In the genomic region with DNA sequence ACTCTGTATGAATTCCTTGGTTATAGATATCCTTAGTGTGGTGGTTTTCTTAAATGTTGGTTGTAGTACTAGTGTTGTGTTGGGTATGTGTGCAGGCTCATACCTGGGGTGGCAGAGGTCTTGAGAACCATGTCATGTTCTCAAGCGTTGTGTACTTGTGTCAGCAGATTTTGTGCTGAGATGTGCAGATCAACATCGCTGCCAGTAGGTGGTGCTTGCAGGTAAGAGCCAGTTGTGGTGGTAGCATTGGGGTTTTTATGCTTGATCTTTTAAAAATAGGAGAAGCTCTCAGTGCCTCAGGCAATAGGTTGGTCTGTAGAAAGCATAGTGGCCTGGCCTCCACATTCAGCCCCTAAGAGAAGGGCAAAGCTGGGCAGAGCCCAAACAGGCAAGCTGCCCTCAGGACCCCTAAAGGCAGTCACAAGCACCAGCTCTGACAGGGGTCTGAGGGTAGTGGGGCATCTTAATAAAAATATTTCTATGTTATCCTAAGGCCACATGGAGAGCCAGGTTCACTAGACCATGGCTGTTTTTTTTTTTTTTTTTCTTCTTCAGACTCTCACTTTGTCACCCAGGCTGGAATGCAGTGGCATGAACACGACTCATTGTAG, we compare ENCODE assay signal across 1 cellular context.
TF ChIP-seq lines count a peak whose summit lies in the region.

No MANE protein-coding gene starts in this region.

TF ChIP-seq in K562, 482 proteins besides CTCF, POLR2A, EP300 and RAD21 (continued from another document):
- TF ChIP-seq, protein P1, sequence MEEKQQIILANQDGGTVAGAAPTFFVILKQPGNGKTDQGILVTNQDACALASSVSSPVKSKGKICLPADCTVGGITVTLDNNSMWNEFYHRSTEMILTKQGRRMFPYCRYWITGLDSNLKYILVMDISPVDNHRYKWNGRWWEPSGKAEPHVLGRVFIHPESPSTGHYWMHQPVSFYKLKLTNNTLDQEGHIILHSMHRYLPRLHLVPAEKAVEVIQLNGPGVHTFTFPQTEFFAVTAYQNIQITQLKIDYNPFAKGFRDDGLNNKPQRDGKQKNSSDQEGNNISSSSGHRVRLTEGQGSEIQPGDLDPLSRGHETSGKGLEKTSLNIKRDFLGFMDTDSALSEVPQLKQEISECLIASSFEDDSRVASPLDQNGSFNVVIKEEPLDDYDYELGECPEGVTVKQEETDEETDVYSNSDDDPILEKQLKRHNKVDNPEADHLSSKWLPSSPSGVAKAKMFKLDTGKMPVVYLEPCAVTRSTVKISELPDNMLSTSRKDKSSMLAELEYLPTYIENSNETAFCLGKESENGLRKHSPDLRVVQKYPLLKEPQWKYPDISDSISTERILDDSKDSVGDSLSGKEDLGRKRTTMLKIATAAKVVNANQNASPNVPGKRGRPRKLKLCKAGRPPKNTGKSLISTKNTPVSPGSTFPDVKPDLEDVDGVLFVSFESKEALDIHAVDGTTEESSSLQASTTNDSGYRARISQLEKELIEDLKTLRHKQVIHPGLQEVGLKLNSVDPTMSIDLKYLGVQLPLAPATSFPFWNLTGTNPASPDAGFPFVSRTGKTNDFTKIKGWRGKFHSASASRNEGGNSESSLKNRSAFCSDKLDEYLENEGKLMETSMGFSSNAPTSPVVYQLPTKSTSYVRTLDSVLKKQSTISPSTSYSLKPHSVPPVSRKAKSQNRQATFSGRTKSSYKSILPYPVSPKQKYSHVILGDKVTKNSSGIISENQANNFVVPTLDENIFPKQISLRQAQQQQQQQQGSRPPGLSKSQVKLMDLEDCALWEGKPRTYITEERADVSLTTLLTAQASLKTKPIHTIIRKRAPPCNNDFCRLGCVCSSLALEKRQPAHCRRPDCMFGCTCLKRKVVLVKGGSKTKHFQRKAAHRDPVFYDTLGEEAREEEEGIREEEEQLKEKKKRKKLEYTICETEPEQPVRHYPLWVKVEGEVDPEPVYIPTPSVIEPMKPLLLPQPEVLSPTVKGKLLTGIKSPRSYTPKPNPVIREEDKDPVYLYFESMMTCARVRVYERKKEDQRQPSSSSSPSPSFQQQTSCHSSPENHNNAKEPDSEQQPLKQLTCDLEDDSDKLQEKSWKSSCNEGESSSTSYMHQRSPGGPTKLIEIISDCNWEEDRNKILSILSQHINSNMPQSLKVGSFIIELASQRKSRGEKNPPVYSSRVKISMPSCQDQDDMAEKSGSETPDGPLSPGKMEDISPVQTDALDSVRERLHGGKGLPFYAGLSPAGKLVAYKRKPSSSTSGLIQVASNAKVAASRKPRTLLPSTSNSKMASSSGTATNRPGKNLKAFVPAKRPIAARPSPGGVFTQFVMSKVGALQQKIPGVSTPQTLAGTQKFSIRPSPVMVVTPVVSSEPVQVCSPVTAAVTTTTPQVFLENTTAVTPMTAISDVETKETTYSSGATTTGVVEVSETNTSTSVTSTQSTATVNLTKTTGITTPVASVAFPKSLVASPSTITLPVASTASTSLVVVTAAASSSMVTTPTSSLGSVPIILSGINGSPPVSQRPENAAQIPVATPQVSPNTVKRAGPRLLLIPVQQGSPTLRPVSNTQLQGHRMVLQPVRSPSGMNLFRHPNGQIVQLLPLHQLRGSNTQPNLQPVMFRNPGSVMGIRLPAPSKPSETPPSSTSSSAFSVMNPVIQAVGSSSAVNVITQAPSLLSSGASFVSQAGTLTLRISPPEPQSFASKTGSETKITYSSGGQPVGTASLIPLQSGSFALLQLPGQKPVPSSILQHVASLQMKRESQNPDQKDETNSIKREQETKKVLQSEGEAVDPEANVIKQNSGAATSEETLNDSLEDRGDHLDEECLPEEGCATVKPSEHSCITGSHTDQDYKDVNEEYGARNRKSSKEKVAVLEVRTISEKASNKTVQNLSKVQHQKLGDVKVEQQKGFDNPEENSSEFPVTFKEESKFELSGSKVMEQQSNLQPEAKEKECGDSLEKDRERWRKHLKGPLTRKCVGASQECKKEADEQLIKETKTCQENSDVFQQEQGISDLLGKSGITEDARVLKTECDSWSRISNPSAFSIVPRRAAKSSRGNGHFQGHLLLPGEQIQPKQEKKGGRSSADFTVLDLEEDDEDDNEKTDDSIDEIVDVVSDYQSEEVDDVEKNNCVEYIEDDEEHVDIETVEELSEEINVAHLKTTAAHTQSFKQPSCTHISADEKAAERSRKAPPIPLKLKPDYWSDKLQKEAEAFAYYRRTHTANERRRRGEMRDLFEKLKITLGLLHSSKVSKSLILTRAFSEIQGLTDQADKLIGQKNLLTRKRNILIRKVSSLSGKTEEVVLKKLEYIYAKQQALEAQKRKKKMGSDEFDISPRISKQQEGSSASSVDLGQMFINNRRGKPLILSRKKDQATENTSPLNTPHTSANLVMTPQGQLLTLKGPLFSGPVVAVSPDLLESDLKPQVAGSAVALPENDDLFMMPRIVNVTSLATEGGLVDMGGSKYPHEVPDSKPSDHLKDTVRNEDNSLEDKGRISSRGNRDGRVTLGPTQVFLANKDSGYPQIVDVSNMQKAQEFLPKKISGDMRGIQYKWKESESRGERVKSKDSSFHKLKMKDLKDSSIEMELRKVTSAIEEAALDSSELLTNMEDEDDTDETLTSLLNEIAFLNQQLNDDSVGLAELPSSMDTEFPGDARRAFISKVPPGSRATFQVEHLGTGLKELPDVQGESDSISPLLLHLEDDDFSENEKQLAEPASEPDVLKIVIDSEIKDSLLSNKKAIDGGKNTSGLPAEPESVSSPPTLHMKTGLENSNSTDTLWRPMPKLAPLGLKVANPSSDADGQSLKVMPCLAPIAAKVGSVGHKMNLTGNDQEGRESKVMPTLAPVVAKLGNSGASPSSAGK (IDR thresholded peaks at IDR 0.05), result no peak
- TF ChIP-seq SETDB1 (IDR thresholded peaks at IDR 0.05; ENCODE audit: low read length) (no peak), BMI1 (IDR thresholded peaks at IDR 0.05; ENCODE audit: low read length) (no peak), TEAD4 (IDR thresholded peaks at IDR 0.05; ENCODE audit: low read length) (peak; percentile 35; the same call in 1 of the 2 replicates), TEAD4 (CRISPR knock-in tag; IDR thresholded peaks at IDR 0.05; ENCODE audit: borderline replicate concordance) (no peak), SMC3 (conservative IDR thresholded peaks at IDR 0.05; ENCODE audit: insufficient read depth, low read depth, low read length) (0 out of 2 replicates have a peak, but pooled peaks have one; percentile 16), RCOR1 (IDR thresholded peaks at IDR 0.05; ENCODE audit: borderline replicate concordance in 1 of 2, low read depth in 2 of 2, low read length in 2 of 2) (no peak), MAFK (IDR thresholded peaks at IDR 0.05; ENCODE audit: low read length) (peak; percentile 61), C11orf30 (IDR thresholded peaks at IDR 0.05; ENCODE audit: low read depth) (peak; percentile 66), MAFF (IDR thresholded peaks at IDR 0.05; ENCODE audit: low read length) (peak; percentile 41; the same call in 1 of the 2 replicates)
- TF ChIP-seq, protein P2, sequence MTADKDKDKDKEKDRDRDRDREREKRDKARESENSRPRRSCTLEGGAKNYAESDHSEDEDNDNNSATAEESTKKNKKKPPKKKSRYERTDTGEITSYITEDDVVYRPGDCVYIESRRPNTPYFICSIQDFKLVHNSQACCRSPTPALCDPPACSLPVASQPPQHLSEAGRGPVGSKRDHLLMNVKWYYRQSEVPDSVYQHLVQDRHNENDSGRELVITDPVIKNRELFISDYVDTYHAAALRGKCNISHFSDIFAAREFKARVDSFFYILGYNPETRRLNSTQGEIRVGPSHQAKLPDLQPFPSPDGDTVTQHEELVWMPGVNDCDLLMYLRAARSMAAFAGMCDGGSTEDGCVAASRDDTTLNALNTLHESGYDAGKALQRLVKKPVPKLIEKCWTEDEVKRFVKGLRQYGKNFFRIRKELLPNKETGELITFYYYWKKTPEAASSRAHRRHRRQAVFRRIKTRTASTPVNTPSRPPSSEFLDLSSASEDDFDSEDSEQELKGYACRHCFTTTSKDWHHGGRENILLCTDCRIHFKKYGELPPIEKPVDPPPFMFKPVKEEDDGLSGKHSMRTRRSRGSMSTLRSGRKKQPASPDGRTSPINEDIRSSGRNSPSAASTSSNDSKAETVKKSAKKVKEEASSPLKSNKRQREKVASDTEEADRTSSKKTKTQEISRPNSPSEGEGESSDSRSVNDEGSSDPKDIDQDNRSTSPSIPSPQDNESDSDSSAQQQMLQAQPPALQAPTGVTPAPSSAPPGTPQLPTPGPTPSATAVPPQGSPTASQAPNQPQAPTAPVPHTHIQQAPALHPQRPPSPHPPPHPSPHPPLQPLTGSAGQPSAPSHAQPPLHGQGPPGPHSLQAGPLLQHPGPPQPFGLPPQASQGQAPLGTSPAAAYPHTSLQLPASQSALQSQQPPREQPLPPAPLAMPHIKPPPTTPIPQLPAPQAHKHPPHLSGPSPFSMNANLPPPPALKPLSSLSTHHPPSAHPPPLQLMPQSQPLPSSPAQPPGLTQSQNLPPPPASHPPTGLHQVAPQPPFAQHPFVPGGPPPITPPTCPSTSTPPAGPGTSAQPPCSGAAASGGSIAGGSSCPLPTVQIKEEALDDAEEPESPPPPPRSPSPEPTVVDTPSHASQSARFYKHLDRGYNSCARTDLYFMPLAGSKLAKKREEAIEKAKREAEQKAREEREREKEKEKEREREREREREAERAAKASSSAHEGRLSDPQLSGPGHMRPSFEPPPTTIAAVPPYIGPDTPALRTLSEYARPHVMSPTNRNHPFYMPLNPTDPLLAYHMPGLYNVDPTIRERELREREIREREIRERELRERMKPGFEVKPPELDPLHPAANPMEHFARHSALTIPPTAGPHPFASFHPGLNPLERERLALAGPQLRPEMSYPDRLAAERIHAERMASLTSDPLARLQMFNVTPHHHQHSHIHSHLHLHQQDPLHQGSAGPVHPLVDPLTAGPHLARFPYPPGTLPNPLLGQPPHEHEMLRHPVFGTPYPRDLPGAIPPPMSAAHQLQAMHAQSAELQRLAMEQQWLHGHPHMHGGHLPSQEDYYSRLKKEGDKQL (CRISPR knock-in tag; IDR thresholded peaks at IDR 0.05; ENCODE audit: borderline replicate concordance), result no peak
